ENCODE assay signal across 10 cellular contexts in genomic region chr10:60662917-60663614, GRCh38.
A peak's percentile ranks its signal among the peaks of the same experiment; 100 is the strongest.
DNase-seq lines count a peak whose midpoint lies in the region; ATAC-seq, FAIRE-seq and TF ChIP-seq lines count a peak whose summit lies in the region.
"Had no signal": no experiment of that assay in that cellular context is flagged by ENCODE, and none has a peak within 500 bp of the region (broad histone marks: within the 10 kb centered on the region; RNA-seq: fewer than 3 reads in every experiment).

No MANE protein-coding gene starts in this region.

- ATAC-seq in GM18517 (IDR thresholded peaks at IDR 0.05; ENCODE audit: unreplicated experiment) = no peak
- ATAC-seq: heart right ventricle had no signal

- no peaks in the 10 kb centered on the region for H3K9me3 ChIP-seq in SJCRH30 (replicated peaks)

- H3K36me3 Mint-ChIP-seq in CD14-positive monocyte (no peaks in the 10 kb centered on the region), HFFc6 (ENCODE audit: low read depth) (no peaks in the 10 kb centered on the region; the same call in 1 of the 2 replicates)

- no peaks in the 10 kb centered on the region for H3K27me3 ChIP-seq in SJCRH30

- intact Hi-C loops in CD14-positive monocyte (cut with micrococcal nuclease) = loop anchor here in 1 of 2 donors (10.0 kb wide), 1 partner anchor 112 kb away; the partner anchor contains the start of gene CDK1

- no peaks in the 10 kb centered on the region for H3K36me3 ChIP-seq in SJCRH30
- H3K36me3 ChIP-seq: heart right ventricle had no signal

- no peak for FAIRE-seq in GM12891 (lab: Jason Lieb, UNC)

- TF ChIP-seq POLR2A in GM12891 (IDR thresholded peaks at IDR 0.05; ENCODE audit: low read depth, low read length) = no peak

- H3K4me1 Mint-ChIP-seq in CD14-positive monocyte (peaks cover 42% of the 10 kb centered on the region), HFFc6 (ENCODE audit: low read depth) (peaks cover 47% of the 10 kb centered on the region)

- H3K27ac Mint-ChIP-seq in CD14-positive monocyte (peak overlapping the region in 4 of 7 donors; percentile 2 to 84 (median 30)), HFFc6 (peak overlapping the region; percentile 52; the same call in 1 of the 2 replicates)

- H3K27ac ChIP-seq in VCaP = peak overlapping the region; percentile 25; the same call in 1 of the 2 replicates
- H3K27ac ChIP-seq in SJCRH30 = no peak overlapping the region
- H3K27ac ChIP-seq: heart right ventricle had no signal

- H3K4me3 Mint-ChIP-seq in CD14-positive monocyte (no peak overlapping the region), HFFc6 (peak overlapping the region; percentile 3; the same call in 1 of the 2 replicates)

- no peak overlapping the region for H3K4me3 ChIP-seq in SJCRH30
- H3K4me3 ChIP-seq: heart right ventricle had no signal

- peaks cover 0 to 9% (median 5%) of the 10 kb centered on the region in 7 donors for H3K9me3 Mint-ChIP-seq in CD14-positive monocyte
- no peaks in the 10 kb centered on the region for H3K9me3 Mint-ChIP-seq in HFFc6

- DNase-seq in CD14-positive monocyte (ENCODE audit: low spot score) = no peak
- peak; percentile 30 for DNase-seq in HFFc6
- peak; percentile 51 for DNase-seq in kidney tubule cell (ENCODE audit: low spot score)
- no peak for DNase-seq in GM12891 (ENCODE audit: insufficient read length, low spot score)
- no peak for DNase-seq in NCI-H2227 (lab: John Stamatoyannopoulos, UW; ENCODE audit: unreplicated experiment)
- no peak for DNase-seq in SJCRH30
- DNase-seq: heart right ventricle, NCI-H446 treated with DMSO at 0.1 percent for 48 hours had no signal

- H3K27me3 Mint-ChIP-seq in CD14-positive monocyte (ENCODE audit: low read depth in 3 of 3) = no peaks in the 10 kb centered on the region
- H3K27me3 Mint-ChIP-seq in HFFc6 (ENCODE audit: insufficient read depth) = 0 out of 2 replicates have a peak, but pooled peaks cover 1% of the 10 kb centered on the region

- peaks cover 7% of the 10 kb centered on the region; the same call in 1 of the 2 replicates for H3K4me1 ChIP-seq in SJCRH30

- TF ChIP-seq CTCF in CD14-positive monocyte (IDR thresholded peaks at IDR 0.05) (no peak), HFFc6 (IDR thresholded peaks at IDR 0.05) (peak; percentile 55), VCaP (conservative IDR thresholded peaks at IDR 0.05) (no peak)

TF ChIP-seq in GM12891, 5 proteins besides CTCF, POLR2A, EP300 and RAD21:
- TF ChIP-seq POLR2AphosphoS5 (IDR thresholded peaks at IDR 0.05; ENCODE audit: low read depth, low read length) = no peak
- TF ChIP-seq POU2F2 (IDR thresholded peaks at IDR 0.05; ENCODE audit: low read depth, low read length) = no peak
- no peak for TF ChIP-seq TAF1 (IDR thresholded peaks at IDR 0.05; ENCODE audit: low read depth, low read length)
- TF ChIP-seq SPI1 (IDR thresholded peaks at IDR 0.05; ENCODE audit: low read depth, low read length) = no peak
- TF ChIP-seq PAX5 (IDR thresholded peaks at IDR 0.05; ENCODE audit: insufficient read depth, low read length, severe bottlenecking) = no peak
TF ChIP-seq in GM12891: peak in this region for 0.

Comparison
In these comparisons a context has a peak if more than half of its experiments do, and no peak if none do; other contexts are left out.
1. DNase-seq: peak in HFFc6 (single experiment) and kidney tubule cell (single experiment); none in CD14-positive monocyte (single experiment), GM12891 (single experiment), NCI-H2227 (single experiment) and SJCRH30 (0 of 2).